Comparison of ENCODE assay signal across 11 cellular contexts in the genomic region with DNA sequence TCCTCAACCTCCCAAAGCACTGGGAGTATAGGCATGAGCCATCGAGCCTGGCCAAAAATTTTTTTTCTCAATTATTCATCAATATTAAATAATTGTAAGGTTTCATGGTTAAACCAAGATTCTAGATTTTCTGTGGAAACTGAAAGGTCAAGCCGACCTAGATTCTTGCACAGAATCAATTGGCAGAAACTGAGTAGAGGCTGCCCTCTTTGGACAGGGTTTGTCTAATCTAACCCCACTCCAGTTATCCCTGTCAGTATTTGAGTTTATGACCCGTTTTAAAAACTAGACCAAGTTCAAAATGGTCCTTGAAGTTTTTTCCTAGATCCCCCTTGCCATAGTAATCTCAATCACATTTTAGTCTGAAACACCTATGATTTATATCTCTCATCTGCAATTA. TPM values are rescaled to one million over a fixed set of nuclear protein-coding genes. Genes with fewer than 3 reads are reported as not detected.
DNase-seq lines count a peak whose midpoint lies in the region; ATAC-seq and TF ChIP-seq lines count a peak whose summit lies in the region.
"Had no signal": no experiment of that assay in that cellular context is flagged by ENCODE, and none has a peak within 500 bp of the region (broad histone marks: within the 10 kb centered on the region; RNA-seq: fewer than 3 reads in every experiment).

No MANE protein-coding gene starts in this region.

- DNase-seq in GM12865 (ENCODE audit: low read depth), result peak; percentile 46
- peak; percentile 24 for DNase-seq in NCI-H69 (lab: John Stamatoyannopoulos, UW)
- no peak for DNase-seq in epithelial cell of proximal tubule (ENCODE audit: low read depth)
- DNase-seq in omental fat pad (ENCODE audit: low spot score), result no peak
- no peak for DNase-seq in DMS79 (lab: John Stamatoyannopoulos, UW)
- DNase-seq in neuronal stem cell (ENCODE audit: low spot score), result no peak
- DNase-seq in testis, result no peak
- DNase-seq in 8988T, result no peak
- DNase-seq: activated CD4-positive, alpha-beta T cell treated with anti-CD3 and anti-CD28 coated beads, Interleukin-2, amount 10 ng/mL, durations not matched to agents 24 days and 14 days; cerebellar nuclear complex; GOT3 had no signal

- H2BK12ac ChIP-seq in neuronal stem cell (ENCODE audit: low read length), result no peak overlapping the region

- ATAC-seq in omental fat pad (ENCODE audit: low FRiP score), result peak; percentile 64

- no peak overlapping the region for H4K91ac ChIP-seq in neuronal stem cell (ENCODE audit: low read depth, low read length, poor library complexity)

- no CpG with 5 or more reads among the region's 3 CpGs for WGBS in neuronal stem cell (ENCODE audit: extremely low coverage in 2 of 2, insufficient read length in 2 of 2, insufficient replicate concordance in 1 of 2), 2 donors
- 18 to 32% methylated on average over 3 of the region's 3 CpGs for WGBS in testis, 2 donors

- H3K27me3 ChIP-seq in neuronal stem cell (ENCODE audit: control insufficient read depth in 3 of 3, insufficient read depth in 3 of 3, low read depth in 1 of 3, low read length in 3 of 3) (no peaks in the 10 kb centered on the region), testis (no peaks in the 10 kb centered on the region)

- intact Hi-C loops in testis (cut with DNase I; ENCODE audit: low total_unique reads), result no loop called here

- no peak overlapping the region for H3K18ac ChIP-seq in neuronal stem cell (ENCODE audit: low read length)

- H2BK120ac ChIP-seq in neuronal stem cell (ENCODE audit: low read depth, low read length), result no peak overlapping the region

- no peak overlapping the region for H3K9ac ChIP-seq in neuronal stem cell (ENCODE audit: low read depth, low read length, poor library complexity)

- no peak overlapping the region for H2AFZ ChIP-seq in neuronal stem cell (ENCODE audit: low read length)

- H2BK5ac ChIP-seq in neuronal stem cell (ENCODE audit: low read length), result no peak overlapping the region

- H3K4me2 ChIP-seq in neuronal stem cell (ENCODE audit: insufficient read depth, low read length, poor library complexity, severe bottlenecking), result no peak overlapping the region

- no peak overlapping the region for H2BK15ac ChIP-seq in neuronal stem cell (ENCODE audit: low read length)

- no peaks in the 10 kb centered on the region for H3K9me3 ChIP-seq in neuronal stem cell (replicated peaks in 1 of 2; ENCODE audit: control insufficient read depth in 2 of 2, insufficient read depth in 1 of 2, low read depth in 1 of 2, low read length in 2 of 2)
- no peaks in the 10 kb centered on the region for H3K9me3 ChIP-seq in testis

- no peak overlapping the region for H3K27ac ChIP-seq in neuronal stem cell (replicated peaks; ENCODE audit: low read length)
- no peak overlapping the region for H3K27ac ChIP-seq in testis

- no peak overlapping the region for H2AK5ac ChIP-seq in neuronal stem cell (ENCODE audit: low read depth, low read length)

- no peaks in the 10 kb centered on the region for H3K79me1 ChIP-seq in neuronal stem cell (ENCODE audit: low read depth, low read length)

- no peak overlapping the region for H3K4ac ChIP-seq in neuronal stem cell (ENCODE audit: low read length)

- TF ChIP-seq POLR2A in testis (IDR thresholded peaks at IDR 0.05), result no peak

- H3K36me3 ChIP-seq in neuronal stem cell (replicated peaks in 1 of 2; ENCODE audit: control insufficient read depth in 2 of 2, insufficient read depth in 2 of 2, low read length in 2 of 2) (no peaks in the 10 kb centered on the region), testis (ENCODE audit: low read depth, missing control alignments) (no peaks in the 10 kb centered on the region)

- no peak overlapping the region for H3K14ac ChIP-seq in neuronal stem cell (ENCODE audit: low read length)

- H4K8ac ChIP-seq in neuronal stem cell (ENCODE audit: low read depth, low read length), result no peak overlapping the region

- no peak overlapping the region for H3K23ac ChIP-seq in neuronal stem cell (ENCODE audit: low read depth, low read length, poor library complexity)

- TF ChIP-seq CTCF in GM12865 (IDR thresholded peaks at IDR 0.05; ENCODE audit: insufficient read depth, low read depth, low read length, missing control alignments) (peak; percentile 34), epithelial cell of proximal tubule (conservative IDR thresholded peaks at IDR 0.05; ENCODE audit: low read depth, low read length) (peak; percentile 48), omental fat pad (IDR thresholded peaks at IDR 0.05) (no peak), testis (IDR thresholded peaks at IDR 0.05) (no peak)

- H3K4me3 ChIP-seq in GM12865 (ENCODE audit: low read depth, low read length) (no peak overlapping the region), epithelial cell of proximal tubule (ENCODE audit: low read depth, low read length) (no peak overlapping the region), neuronal stem cell (ENCODE audit: low read length in 2 of 2) (no peak overlapping the region), testis (no peak overlapping the region)

- H3K4me1 ChIP-seq in neuronal stem cell (ENCODE audit: control insufficient read depth in 2 of 2, insufficient read depth in 1 of 2, low read depth in 1 of 2, low read length in 2 of 2) (no peaks in the 10 kb centered on the region), testis (no peaks in the 10 kb centered on the region)

RNA-seq across cellular contexts. Expression of a gene that starts 8.6 kb away (rescaled TPM):
- total RNA-seq in epithelial cell of proximal tubule (76.3 and 106 TPM in 2 replicates), omental fat pad (100 to 1,000 TPM in 1 of 4 donors, 10 to 100 TPM in 3; 51.6 to 111 (median 63.3) TPM), testis (10 to 100 TPM; 58.7 to 65.5 TPM)
- polyA plus RNA-seq in neuronal stem cell (2013, experiment 1 of 2), result 99.4 TPM
- 104 TPM for polyA plus RNA-seq in neuronal stem cell (2013, experiment 2 of 2)
- 46.2 TPM for polyA plus RNA-seq in testis (ENCODE audit: insufficient read depth, low read depth, low replicate concordance)

RNA-seq across cellular contexts. Expression of a gene that starts 13.0 kb away (rescaled TPM):
- total RNA-seq in epithelial cell of proximal tubule (10.1 and 20.9 TPM in 2 replicates), omental fat pad (10 to 100 TPM; 10.4 to 36.6 (median 17.0) TPM), testis (10 to 100 TPM; 15.0 to 15.4 TPM)
- polyA plus RNA-seq in neuronal stem cell (2013, experiment 1 of 2), result 6.6 TPM
- polyA plus RNA-seq in neuronal stem cell (2013, experiment 2 of 2), result 6.6 TPM
- polyA plus RNA-seq in testis (ENCODE audit: insufficient read depth, low read depth, low replicate concordance), result 9.9 TPM

Comparison
In these comparisons a context has a peak if more than half of its experiments do, and no peak if none do; other contexts are left out.
1. DNase-seq: peak in GM12865 (single experiment) and NCI-H69 (single experiment); none in epithelial cell of proximal tubule (single experiment), omental fat pad (single experiment), DMS79 (single experiment), neuronal stem cell (single experiment), testis (single experiment) and 8988T (single experiment).
2. CTCF ChIP-seq: peak in GM12865 (single experiment) and epithelial cell of proximal tubule (single experiment); none in omental fat pad (0 of 3) and testis (0 of 3).